ENCODE assay signal across 14 cellular contexts in the genomic region with DNA sequence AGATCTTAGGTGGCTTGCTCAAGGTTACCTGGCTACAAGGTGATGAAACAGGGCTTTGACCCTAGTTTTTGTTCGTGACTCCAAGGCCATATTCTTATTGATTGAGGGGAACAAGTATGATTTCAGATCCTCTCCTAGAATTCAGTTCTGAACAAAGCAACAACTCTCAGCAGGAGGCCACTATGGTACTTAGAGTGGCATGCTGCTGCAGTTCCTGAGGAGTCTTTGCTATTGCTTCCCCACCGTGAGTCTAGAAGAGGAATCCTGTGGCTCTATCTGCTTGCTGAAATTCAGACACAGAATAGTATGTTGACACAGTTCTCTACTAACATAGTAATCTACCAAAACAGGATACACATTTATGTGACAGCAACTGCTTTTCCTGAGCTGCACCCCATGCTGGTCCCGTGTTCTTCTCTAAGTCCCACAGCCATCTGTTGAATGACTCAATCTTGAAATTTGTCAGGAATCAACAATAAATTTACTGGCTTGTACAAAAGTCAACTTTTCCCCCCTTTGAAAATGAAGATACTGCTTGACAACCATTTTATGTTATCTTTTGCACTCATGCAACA. TPM values are rescaled to one million over a fixed set of nuclear protein-coding genes. Genes with fewer than 3 reads are reported as not detected.
DNase-seq lines count a peak whose midpoint lies in the region; ATAC-seq, FAIRE-seq and TF ChIP-seq lines count a peak whose summit lies in the region.
"Had no signal": no experiment of that assay in that cellular context is flagged by ENCODE, and none has a peak within 500 bp of the region (broad histone marks: within the 10 kb centered on the region; RNA-seq: fewer than 3 reads in every experiment).

No MANE protein-coding gene starts in this region.

- H3K27me3 Mint-ChIP-seq in osteocyte (ENCODE audit: unreplicated experiment): no peaks in the 10 kb centered on the region

- TF ChIP-seq CTCF in endothelial cell of umbilical vein (IDR thresholded peaks at IDR 0.05; ENCODE audit: extremely low read depth in 1 of 2, insufficient read depth in 1 of 2, low read depth in 1 of 2, low read length in 2 of 2): no peak
- no peak for TF ChIP-seq CTCF in osteocyte (IDR thresholded peaks at IDR 0.05)
- TF ChIP-seq CTCF in kidney (IDR thresholded peaks at IDR 0.05; ENCODE audit: borderline replicate concordance, extremely low read depth, insufficient read depth): no peak

- dilution Hi-C loops in endothelial cell of umbilical vein (cut with MboI; ENCODE audit: extremely low pct_ligation_motif_present, low sequenced_read_pairs): no loop called here

- no peak for ATAC-seq in HG03460 (IDR thresholded peaks at IDR 0.05; ENCODE audit: unreplicated experiment)

- H3K9ac ChIP-seq in endothelial cell of umbilical vein (replicated peaks; ENCODE audit: extremely low read depth, insufficient read depth, low read length) (peak overlapping the region; percentile 55), kidney (ENCODE audit: low read length in 2 of 2) (no peak overlapping the region)

- no peaks in the 10 kb centered on the region for H3K9me3 ChIP-seq in endothelial cell of umbilical vein (replicated peaks; ENCODE audit: control insufficient read depth, insufficient read depth, low read length)
- H3K9me3 ChIP-seq in kidney (ENCODE audit: control insufficient read depth in 1 of 2, low read length in 2 of 2): no peaks in the 10 kb centered on the region

- H3K4me1 ChIP-seq in endothelial cell of umbilical vein (ENCODE audit: control insufficient read depth, extremely low read depth, insufficient read depth, low read length) (peaks cover 56% of the 10 kb centered on the region), kidney (ENCODE audit: control insufficient read depth in 1 of 2, insufficient read depth in 1 of 2, low read depth in 1 of 2, low read length in 2 of 2) (peaks cover 14 to 17% of the 10 kb centered on the region in 2 donors)

- no TSS peak for BruUV-seq in endothelial cell of umbilical vein (replicated peaks; lab: Mats Ljungman, UMichigan)

- CTCF ChIA-PET in endothelial cell of umbilical vein (lab: Charles Lee): interaction anchor here (0.7 to 1.4 kb wide), 7 partner anchors 14 to 90 kb away, joined by 3 to 6 read pairs (median 5); no protein-coding TSS in a partner anchor

- H3K36me3 Mint-ChIP-seq in osteocyte (ENCODE audit: unreplicated experiment): no peaks in the 10 kb centered on the region

- FAIRE-seq in endothelial cell of umbilical vein (lab: Jason Lieb, UNC) (peak; percentile 95), kidney (lab: Jason Lieb, UNC) (no peak)
- FAIRE-seq: colon, TTC549 had no signal

- H3K4me1 Mint-ChIP-seq in osteocyte (ENCODE audit: unreplicated experiment): peaks cover 39% of the 10 kb centered on the region

- no peak overlapping the region for H2AFZ ChIP-seq in endothelial cell of umbilical vein (ENCODE audit: low read depth, low read length)

- peak overlapping the region; percentile 38 for H3K4me2 ChIP-seq in endothelial cell of umbilical vein (ENCODE audit: insufficient read depth, low read length)

- peak overlapping the region; percentile 51 for H3K27ac Mint-ChIP-seq in osteocyte (ENCODE audit: unreplicated experiment)

- H3K36me3 ChIP-seq in endothelial cell of umbilical vein (ENCODE audit: control insufficient read depth in 2 of 2, extremely low read depth in 1 of 2, insufficient read depth in 2 of 2, low read length in 2 of 2) (no peaks in the 10 kb centered on the region), kidney (ENCODE audit: control insufficient read depth in 1 of 2, insufficient read depth in 2 of 2, low read length in 2 of 2) (peaks cover 0 to 3% of the 10 kb centered on the region in 2 donors)

- H4K20me1 ChIP-seq in endothelial cell of umbilical vein (replicated peaks; ENCODE audit: control insufficient read depth, extremely low read depth, insufficient read depth, low read length): no peaks in the 10 kb centered on the region

- peak; percentile 68 for TF ChIP-seq POLR2A in endothelial cell of umbilical vein (IDR thresholded peaks at IDR 0.05; ENCODE audit: low read depth, low read length)

- H3K4me3 Mint-ChIP-seq in osteocyte (ENCODE audit: unreplicated experiment): no peak overlapping the region

- no peak overlapping the region for H3K4me3 ChIP-seq in endothelial cell of umbilical vein (replicated peaks in 1 of 3; ENCODE audit: insufficient read depth in 1 of 3, low read depth in 1 of 3, low read length in 3 of 3)
- H3K4me3 ChIP-seq in kidney (ENCODE audit: low read length in 2 of 2): no peak overlapping the region
- H3K4me3 ChIP-seq: skin epidermis had no signal

- peaks cover 64% of the 10 kb centered on the region for H3K79me2 ChIP-seq in endothelial cell of umbilical vein (ENCODE audit: control insufficient read depth, insufficient read depth, low read length)

- H3K9me1 ChIP-seq in endothelial cell of umbilical vein (replicated peaks; ENCODE audit: control insufficient read depth, extremely low read depth, insufficient read depth, low read length): no peaks in the 10 kb centered on the region

- intact Hi-C loops in endothelial cell of umbilical vein (cut with micrococcal nuclease): loop anchor here (1.0 to 10.0 kb wide), 4 partner anchors 31 to 869 kb away; a partner anchor contains a TSS
- intact Hi-C loops in kidney (cut with DNase I): no loop called here

- DNase-seq in GM03348 (ENCODE audit: low spot score) (peak; percentile 55), RPMI7951 (ENCODE audit: low read depth) (peak; percentile 62), endothelial cell of umbilical vein (ENCODE audit: low read depth, low spot score) (peak; percentile 97), osteocyte (ENCODE audit: extremely low spot score, unreplicated experiment) (no peak), kidney (no peak)
- no peak for DNase-seq in activated effector memory CD4-positive, alpha-beta T cell treated with Interleukin-2 at 50 U/mL for 16 hours
- DNase-seq: activated T-cell treated with anti-CD3 and anti-CD28 coated beads, Interleukin-2, amount 50 U/mL, for 48 hours; hypothalamus; NCI-H2081; stimulated activated CD8-positive, alpha-beta memory T cell treated with anti-CD3 and anti-CD28 coated beads, Interleukin-4, amount 100 ng/mL, for 48 hours had no signal

- no peaks in the 10 kb centered on the region for H3K27me3 ChIP-seq in endothelial cell of umbilical vein (ENCODE audit: control insufficient read depth in 2 of 2, insufficient read depth in 2 of 2, low read length in 2 of 2)

- POLR2A ChIA-PET in endothelial cell of umbilical vein (lab: Charles Lee): no interaction called here

- peak overlapping the region; percentile 87 for H3K27ac ChIP-seq in endothelial cell of umbilical vein (ENCODE audit: insufficient read depth, low read depth, low read length)
- H3K27ac ChIP-seq in kidney (ENCODE audit: low read depth in 2 of 2, low read length in 2 of 2): peak overlapping the region in 1 of 2 donors; percentile 23

- H3K9me3 Mint-ChIP-seq in osteocyte (ENCODE audit: unreplicated experiment): no peaks in the 10 kb centered on the region

TF ChIP-seq in endothelial cell of umbilical vein, 7 proteins besides CTCF, POLR2A, EP300 and RAD21:
- peak; percentile 82 for TF ChIP-seq GATA2 (IDR thresholded peaks at IDR 0.05; ENCODE audit: insufficient read depth, insufficient read length, low read depth, low read length)
- TF ChIP-seq JUN (IDR thresholded peaks at IDR 0.05; ENCODE audit: borderline replicate concordance, insufficient read depth, insufficient read length, low read depth): peak; percentile 91
- peak; percentile 87 for TF ChIP-seq POLR2AphosphoS5 (IDR thresholded peaks at IDR 0.05; ENCODE audit: insufficient read depth, low read depth, low read length)
- TF ChIP-seq, protein P1, sequence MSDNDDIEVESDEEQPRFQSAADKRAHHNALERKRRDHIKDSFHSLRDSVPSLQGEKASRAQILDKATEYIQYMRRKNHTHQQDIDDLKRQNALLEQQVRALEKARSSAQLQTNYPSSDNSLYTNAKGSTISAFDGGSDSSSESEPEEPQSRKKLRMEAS (IDR thresholded peaks at IDR 0.05; ENCODE audit: insufficient read depth, insufficient read length): no peak
- TF ChIP-seq MYC (IDR thresholded peaks at IDR 0.05; ENCODE audit: low read depth, low read length): no peak
- TF ChIP-seq EZH2 (IDR thresholded peaks at IDR 0.05; ENCODE audit: borderline replicate concordance, low read depth, low read length, severe bottlenecking): no peak
- TF ChIP-seq FOS (IDR thresholded peaks at IDR 0.05; ENCODE audit: borderline replicate concordance, insufficient read depth, low read length): peak; percentile 73

RNA-seq across cellular contexts. Expression of a gene that starts 4.1 kb away (rescaled TPM):
- 11.6 and 12.3 TPM in 2 replicates for total RNA-seq in RPMI7951 (2014; rRNA removed; shearing (Covaris generic))
- 34.9 and 37.6 TPM in 2 replicates for total RNA-seq in endothelial cell of umbilical vein
- 22.3 and 25.4 TPM in 2 replicates for polyA plus RNA-seq in endothelial cell of umbilical vein
- polyA plus RNA-seq in endothelial cell of umbilical vein (2011; cell fraction: cytosol; rRNA removed): 17.7 and 18.3 TPM in 2 replicates
- polyA plus RNA-seq in endothelial cell of umbilical vein (2011; cell fraction: nucleus; rRNA removed): 22.6 and 26.4 TPM in 2 replicates
- polyA plus RNA-seq in endothelial cell of umbilical vein (2012): 27.0 and 29.0 TPM in 2 replicates
- polyA minus RNA-seq in endothelial cell of umbilical vein: 41.6 and 43.9 TPM in 2 replicates
- polyA minus RNA-seq in endothelial cell of umbilical vein (2011; cell fraction: cytosol; rRNA and poly(A)+ RNA removed): 15.0 TPM
- 24.8 and 27.1 TPM in 2 replicates for polyA minus RNA-seq in endothelial cell of umbilical vein (2011; cell fraction: nucleus; rRNA and poly(A)+ RNA removed)
- 17.9 and 21.2 TPM in 2 replicates for total RNA-seq in osteocyte
- 25.8 TPM for total RNA-seq in kidney
- polyA plus RNA-seq in kidney (ENCODE audit: insufficient read depth, low read depth, low replicate concordance): 6.7 TPM

RNA-seq across cellular contexts. Expression of a gene that starts 11.9 kb away (rescaled TPM):
- 21.7 and 26.2 TPM in 2 replicates for total RNA-seq in RPMI7951 (2014; rRNA removed; shearing (Covaris generic))
- total RNA-seq in endothelial cell of umbilical vein: 15.0 and 16.0 TPM in 2 replicates
- polyA plus RNA-seq in endothelial cell of umbilical vein: 3.6 and 4.6 TPM in 2 replicates
- polyA plus RNA-seq in endothelial cell of umbilical vein (2011; cell fraction: cytosol; rRNA removed): 6.9 and 8.1 TPM in 2 replicates
- 4.5 and 8.9 TPM in 2 replicates for polyA plus RNA-seq in endothelial cell of umbilical vein (2011; cell fraction: nucleus; rRNA removed)
- 13.9 and 19.0 TPM in 2 replicates for polyA plus RNA-seq in endothelial cell of umbilical vein (2012)
- polyA minus RNA-seq in endothelial cell of umbilical vein: 3.9 and 4.4 TPM in 2 replicates
- 7.0 TPM for polyA minus RNA-seq in endothelial cell of umbilical vein (2011; cell fraction: cytosol; rRNA and poly(A)+ RNA removed)
- 4.2 and 6.7 TPM in 2 replicates for polyA minus RNA-seq in endothelial cell of umbilical vein (2011; cell fraction: nucleus; rRNA and poly(A)+ RNA removed)
- 19.3 and 20.7 TPM in 2 replicates for total RNA-seq in osteocyte
- total RNA-seq in kidney: 15.0 TPM
- 6.8 TPM for polyA plus RNA-seq in kidney (ENCODE audit: insufficient read depth, low read depth, low replicate concordance)

Comparison
In these comparisons a context has a peak if more than half of its experiments do, and no peak if none do; other contexts are left out.
1. DNase-seq: peak in GM03348 (single experiment), RPMI7951 (single experiment) and endothelial cell of umbilical vein (single experiment); none in osteocyte (single experiment), activated effector memory CD4-positive, alpha-beta T cell treated with Interleukin-2 at 50 U/mL for 16 hours (single experiment) and kidney (single experiment).